Comparison of ENCODE assay signal across 1 cellular context in the genomic region with DNA sequence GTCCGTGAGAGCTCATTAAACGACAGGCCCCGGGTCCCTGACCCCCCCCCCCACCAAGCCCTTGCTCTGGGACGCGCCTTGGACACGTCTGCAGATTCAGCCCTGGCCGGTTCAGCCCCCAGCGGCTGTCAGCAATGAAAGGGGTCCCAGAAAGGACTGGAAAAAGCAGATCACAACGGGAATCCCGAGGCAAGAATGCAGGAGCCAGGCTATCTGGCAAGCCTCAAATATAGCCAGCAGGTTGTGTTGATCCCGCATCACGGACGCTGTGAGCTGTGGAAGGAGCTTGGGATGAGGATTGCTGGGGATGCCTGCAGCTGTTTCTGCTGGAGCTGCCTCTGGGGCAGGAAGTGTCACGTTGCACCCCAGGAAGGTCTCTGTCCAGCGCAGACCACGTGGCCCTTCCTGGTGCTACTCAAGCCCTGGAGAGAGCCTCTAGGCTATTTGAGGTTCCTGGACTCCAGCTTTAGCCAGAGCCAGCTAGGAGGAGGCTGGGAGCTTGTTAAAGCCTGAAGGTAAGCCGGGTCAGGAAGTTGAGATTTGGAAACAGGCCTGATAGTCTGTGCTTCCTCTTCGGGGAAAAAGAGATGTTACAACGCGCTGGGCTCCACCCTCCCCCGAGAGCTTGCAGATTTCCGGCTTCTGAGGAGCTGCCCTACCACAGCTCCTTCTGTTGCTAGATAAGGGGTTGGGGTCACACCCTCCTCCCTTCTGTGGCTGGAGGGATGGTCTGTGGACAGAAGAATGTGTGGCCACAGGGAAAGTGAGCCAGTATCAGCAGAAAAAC.
TF ChIP-seq lines count a peak whose summit lies in the region.

No MANE protein-coding gene starts in this region.

TF ChIP-seq in WTC11, 78 proteins besides CTCF, POLR2A, EP300 and RAD21 (continued from another document and continues in another):
- TF ChIP-seq STAT6 (CRISPR knock-in tag; conservative IDR thresholded peaks at IDR 0.05; ENCODE audit: low read depth): no peak
- TF ChIP-seq FOXJ3 (CRISPR knock-in tag; IDR thresholded peaks at IDR 0.05; ENCODE audit: borderline replicate concordance): no peak
- TF ChIP-seq ZNF317 (CRISPR knock-in tag; IDR thresholded peaks at IDR 0.05; ENCODE audit: borderline replicate concordance, low read depth): no peak
- no peak for TF ChIP-seq MXD4 (CRISPR knock-in tag; IDR thresholded peaks at IDR 0.05; ENCODE audit: borderline replicate concordance)
- no peak for TF ChIP-seq OVOL2 (CRISPR knock-in tag; IDR thresholded peaks at IDR 0.05; ENCODE audit: borderline replicate concordance)
- no peak for TF ChIP-seq SP1 (CRISPR knock-in tag; conservative IDR thresholded peaks at IDR 0.05)
- TF ChIP-seq ZMAT4 (CRISPR knock-in tag; IDR thresholded peaks at IDR 0.05): no peak
- no peak for TF ChIP-seq ZNF396 (CRISPR knock-in tag; IDR thresholded peaks at IDR 0.05; ENCODE audit: borderline replicate concordance)
- TF ChIP-seq PRDM15 (CRISPR knock-in tag; IDR thresholded peaks at IDR 0.05): peak; percentile 80
- TF ChIP-seq IRF1 (CRISPR knock-in tag; IDR thresholded peaks at IDR 0.05): no peak
- TF ChIP-seq FOXP4 (CRISPR knock-in tag; IDR thresholded peaks at IDR 0.05): peak; percentile 36; the same call in 1 of the 2 replicates
- TF ChIP-seq GTF2I (CRISPR knock-in tag; conservative IDR thresholded peaks at IDR 0.05): no peak
- TF ChIP-seq, protein P1, sequence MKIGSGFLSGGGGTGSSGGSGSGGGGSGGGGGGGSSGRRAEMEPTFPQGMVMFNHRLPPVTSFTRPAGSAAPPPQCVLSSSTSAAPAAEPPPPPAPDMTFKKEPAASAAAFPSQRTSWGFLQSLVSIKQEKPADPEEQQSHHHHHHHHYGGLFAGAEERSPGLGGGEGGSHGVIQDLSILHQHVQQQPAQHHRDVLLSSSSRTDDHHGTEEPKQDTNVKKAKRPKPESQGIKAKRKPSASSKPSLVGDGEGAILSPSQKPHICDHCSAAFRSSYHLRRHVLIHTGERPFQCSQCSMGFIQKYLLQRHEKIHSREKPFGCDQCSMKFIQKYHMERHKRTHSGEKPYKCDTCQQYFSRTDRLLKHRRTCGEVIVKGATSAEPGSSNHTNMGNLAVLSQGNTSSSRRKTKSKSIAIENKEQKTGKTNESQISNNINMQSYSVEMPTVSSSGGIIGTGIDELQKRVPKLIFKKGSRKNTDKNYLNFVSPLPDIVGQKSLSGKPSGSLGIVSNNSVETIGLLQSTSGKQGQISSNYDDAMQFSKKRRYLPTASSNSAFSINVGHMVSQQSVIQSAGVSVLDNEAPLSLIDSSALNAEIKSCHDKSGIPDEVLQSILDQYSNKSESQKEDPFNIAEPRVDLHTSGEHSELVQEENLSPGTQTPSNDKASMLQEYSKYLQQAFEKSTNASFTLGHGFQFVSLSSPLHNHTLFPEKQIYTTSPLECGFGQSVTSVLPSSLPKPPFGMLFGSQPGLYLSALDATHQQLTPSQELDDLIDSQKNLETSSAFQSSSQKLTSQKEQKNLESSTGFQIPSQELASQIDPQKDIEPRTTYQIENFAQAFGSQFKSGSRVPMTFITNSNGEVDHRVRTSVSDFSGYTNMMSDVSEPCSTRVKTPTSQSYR (CRISPR knock-in tag; IDR thresholded peaks at IDR 0.05): peak; percentile 42; the same call in 1 of the 2 replicates
- 0 out of 2 replicates have a peak, but pooled peaks have one; percentile 63 for TF ChIP-seq ZNF232 (CRISPR knock-in tag; IDR thresholded peaks at IDR 0.05)
- no peak for TF ChIP-seq ATF3 (CRISPR knock-in tag; conservative IDR thresholded peaks at IDR 0.05)
- no peak for TF ChIP-seq GRHL2 (CRISPR knock-in tag; IDR thresholded peaks at IDR 0.05; ENCODE audit: insufficient replicate concordance, severe bottlenecking)
- TF ChIP-seq, protein P2, sequence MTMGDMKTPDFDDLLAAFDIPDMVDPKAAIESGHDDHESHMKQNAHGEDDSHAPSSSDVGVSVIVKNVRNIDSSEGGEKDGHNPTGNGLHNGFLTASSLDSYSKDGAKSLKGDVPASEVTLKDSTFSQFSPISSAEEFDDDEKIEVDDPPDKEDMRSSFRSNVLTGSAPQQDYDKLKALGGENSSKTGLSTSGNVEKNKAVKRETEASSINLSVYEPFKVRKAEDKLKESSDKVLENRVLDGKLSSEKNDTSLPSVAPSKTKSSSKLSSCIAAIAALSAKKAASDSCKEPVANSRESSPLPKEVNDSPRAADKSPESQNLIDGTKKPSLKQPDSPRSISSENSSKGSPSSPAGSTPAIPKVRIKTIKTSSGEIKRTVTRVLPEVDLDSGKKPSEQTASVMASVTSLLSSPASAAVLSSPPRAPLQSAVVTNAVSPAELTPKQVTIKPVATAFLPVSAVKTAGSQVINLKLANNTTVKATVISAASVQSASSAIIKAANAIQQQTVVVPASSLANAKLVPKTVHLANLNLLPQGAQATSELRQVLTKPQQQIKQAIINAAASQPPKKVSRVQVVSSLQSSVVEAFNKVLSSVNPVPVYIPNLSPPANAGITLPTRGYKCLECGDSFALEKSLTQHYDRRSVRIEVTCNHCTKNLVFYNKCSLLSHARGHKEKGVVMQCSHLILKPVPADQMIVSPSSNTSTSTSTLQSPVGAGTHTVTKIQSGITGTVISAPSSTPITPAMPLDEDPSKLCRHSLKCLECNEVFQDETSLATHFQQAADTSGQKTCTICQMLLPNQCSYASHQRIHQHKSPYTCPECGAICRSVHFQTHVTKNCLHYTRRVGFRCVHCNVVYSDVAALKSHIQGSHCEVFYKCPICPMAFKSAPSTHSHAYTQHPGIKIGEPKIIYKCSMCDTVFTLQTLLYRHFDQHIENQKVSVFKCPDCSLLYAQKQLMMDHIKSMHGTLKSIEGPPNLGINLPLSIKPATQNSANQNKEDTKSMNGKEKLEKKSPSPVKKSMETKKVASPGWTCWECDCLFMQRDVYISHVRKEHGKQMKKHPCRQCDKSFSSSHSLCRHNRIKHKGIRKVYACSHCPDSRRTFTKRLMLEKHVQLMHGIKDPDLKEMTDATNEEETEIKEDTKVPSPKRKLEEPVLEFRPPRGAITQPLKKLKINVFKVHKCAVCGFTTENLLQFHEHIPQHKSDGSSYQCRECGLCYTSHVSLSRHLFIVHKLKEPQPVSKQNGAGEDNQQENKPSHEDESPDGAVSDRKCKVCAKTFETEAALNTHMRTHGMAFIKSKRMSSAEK (CRISPR knock-in tag; IDR thresholded peaks at IDR 0.05; ENCODE audit: borderline replicate concordance): no peak
- TF ChIP-seq ELF4 (CRISPR knock-in tag; IDR thresholded peaks at IDR 0.05; ENCODE audit: low read depth): no peak
- no peak for TF ChIP-seq RORB (CRISPR knock-in tag; IDR thresholded peaks at IDR 0.05)
- TF ChIP-seq CDX4 (CRISPR knock-in tag; IDR thresholded peaks at IDR 0.05; ENCODE audit: borderline replicate concordance): no peak
- TF ChIP-seq ZNF416 (CRISPR knock-in tag; IDR thresholded peaks at IDR 0.05): no peak
- TF ChIP-seq ZNF425 (CRISPR knock-in tag; conservative IDR thresholded peaks at IDR 0.05): no peak
